In the genomic region with DNA sequence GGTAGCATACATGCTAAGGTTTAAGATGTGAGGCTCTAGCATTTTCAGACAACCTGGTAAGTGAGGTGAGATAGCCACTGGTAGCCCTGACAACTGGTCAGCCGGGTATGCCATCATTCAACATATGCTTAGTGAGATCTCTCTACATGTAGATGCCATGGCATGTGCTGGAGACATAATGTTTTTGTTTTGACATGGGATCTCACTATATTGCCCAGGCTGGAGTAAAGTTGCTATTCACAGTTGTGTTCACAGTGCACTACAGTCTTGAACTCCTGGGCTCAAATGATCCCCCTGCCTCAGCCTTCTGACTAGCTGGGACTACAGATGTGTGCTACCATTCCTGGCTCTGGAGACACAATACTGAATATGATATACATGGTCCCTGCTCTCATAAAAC, we compare ENCODE assay signal across 30 cellular contexts.
"Had no signal": no experiment of that assay in that cellular context is flagged by ENCODE, and none has a peak within 500 bp of the region (broad histone marks: within the 10 kb centered on the region; RNA-seq: fewer than 3 reads in every experiment).

No MANE protein-coding gene starts in this region.

- H3K27me3 Mint-ChIP-seq: dendritic cell treated with granulocyte-macrophage colony-stimulating factor and Interleukin-4, amounts not matched to agents 40 ng/mL and 50 ng/mL, for 4 days; effector memory CD8-positive, alpha-beta T cell had no signal

- H3K9me3 Mint-ChIP-seq: dendritic cell treated with granulocyte-macrophage colony-stimulating factor and Interleukin-4, amounts not matched to agents 40 ng/mL and 50 ng/mL, for 4 days; endodermal cell had no signal

- DNase-seq: colonic mucosa; cortex of kidney; dermis blood vessel endothelial cell; dorsolateral prefrontal cortex; effector CD4-positive, alpha-beta T cell; effector CD8-positive, alpha-beta T cell; effector memory CD4-positive, alpha-beta T cell; effector memory CD8-positive, alpha-beta T cell; endodermal cell; erythroblast; esophagus squamous epithelium; foreskin fibroblast; foreskin keratinocyte; foreskin melanocyte; gastrocnemius medialis; glutamatergic neuron; head of caudate nucleus; heart left ventricle; heart right ventricle had no signal

- H3K36me3 ChIP-seq: colonic mucosa, esophagus muscularis mucosa, esophagus squamous epithelium, gastrocnemius medialis, gastroesophageal sphincter, heart left ventricle, heart right ventricle had no signal

- FAIRE-seq: colon, endometrium, endothelial cell of umbilical vein, frontal cortex had no signal

- H3K4me3 ChIP-seq: colonic mucosa, coronary artery, dorsolateral prefrontal cortex, esophagus muscularis mucosa, esophagus squamous epithelium, gastrocnemius medialis, gastroesophageal sphincter, heart left ventricle, heart right ventricle, hepatocyte had no signal

- ATAC-seq: effector memory CD8-positive, alpha-beta T cell; esophagus mucosa; foreskin keratinocyte; gastrocnemius medialis; gastroesophageal sphincter; heart left ventricle; heart right ventricle had no signal

- H3K4me2 ChIP-seq: hepatocyte had no signal

- H3K27ac ChIP-seq: colonic mucosa, coronary artery, dorsolateral prefrontal cortex, epithelial cell of prostate, esophagus muscularis mucosa, esophagus squamous epithelium, foreskin keratinocyte, gastrocnemius medialis, gastroesophageal sphincter, heart left ventricle, heart right ventricle, hepatocyte had no signal

- H3K9me3 ChIP-seq: colonic mucosa, esophagus muscularis mucosa, esophagus squamous epithelium, gastrocnemius medialis, gastroesophageal sphincter, heart left ventricle, heart right ventricle had no signal

- H3K4me3 Mint-ChIP-seq: dendritic cell treated with granulocyte-macrophage colony-stimulating factor and Interleukin-4, amounts not matched to agents 40 ng/mL and 50 ng/mL, for 4 days; effector memory CD8-positive, alpha-beta T cell; endodermal cell had no signal

- H3K4me1 ChIP-seq: colonic mucosa, esophagus muscularis mucosa, esophagus squamous epithelium, foreskin keratinocyte, gastrocnemius medialis, gastroesophageal sphincter, heart left ventricle, heart right ventricle had no signal

- H3K27me3 ChIP-seq: colonic mucosa, dorsolateral prefrontal cortex, esophagus muscularis mucosa, esophagus squamous epithelium, foreskin keratinocyte, gastrocnemius medialis, gastroesophageal sphincter, heart left ventricle, heart right ventricle, hepatocyte had no signal

- H2AFZ ChIP-seq: hepatocyte had no signal

- H3K27ac Mint-ChIP-seq: dendritic cell treated with granulocyte-macrophage colony-stimulating factor and Interleukin-4, amounts not matched to agents 40 ng/mL and 50 ng/mL, for 4 days; effector memory CD8-positive, alpha-beta T cell; endodermal cell had no signal

- H3K79me2 ChIP-seq: hepatocyte had no signal
